In genomic region chr2:9336534-9337354, GRCh38 we compare ENCODE assay signal across 1 cellular context.
A peak's percentile ranks its signal among the peaks of the same experiment; 100 is the strongest.
TF ChIP-seq lines count a peak whose summit lies in the region.

No MANE protein-coding gene starts in this region.

TF ChIP-seq in HepG2, 621 proteins besides CTCF, POLR2A, EP300 and RAD21 (continued from another document and continues in another):
- TF ChIP-seq, protein P1, sequence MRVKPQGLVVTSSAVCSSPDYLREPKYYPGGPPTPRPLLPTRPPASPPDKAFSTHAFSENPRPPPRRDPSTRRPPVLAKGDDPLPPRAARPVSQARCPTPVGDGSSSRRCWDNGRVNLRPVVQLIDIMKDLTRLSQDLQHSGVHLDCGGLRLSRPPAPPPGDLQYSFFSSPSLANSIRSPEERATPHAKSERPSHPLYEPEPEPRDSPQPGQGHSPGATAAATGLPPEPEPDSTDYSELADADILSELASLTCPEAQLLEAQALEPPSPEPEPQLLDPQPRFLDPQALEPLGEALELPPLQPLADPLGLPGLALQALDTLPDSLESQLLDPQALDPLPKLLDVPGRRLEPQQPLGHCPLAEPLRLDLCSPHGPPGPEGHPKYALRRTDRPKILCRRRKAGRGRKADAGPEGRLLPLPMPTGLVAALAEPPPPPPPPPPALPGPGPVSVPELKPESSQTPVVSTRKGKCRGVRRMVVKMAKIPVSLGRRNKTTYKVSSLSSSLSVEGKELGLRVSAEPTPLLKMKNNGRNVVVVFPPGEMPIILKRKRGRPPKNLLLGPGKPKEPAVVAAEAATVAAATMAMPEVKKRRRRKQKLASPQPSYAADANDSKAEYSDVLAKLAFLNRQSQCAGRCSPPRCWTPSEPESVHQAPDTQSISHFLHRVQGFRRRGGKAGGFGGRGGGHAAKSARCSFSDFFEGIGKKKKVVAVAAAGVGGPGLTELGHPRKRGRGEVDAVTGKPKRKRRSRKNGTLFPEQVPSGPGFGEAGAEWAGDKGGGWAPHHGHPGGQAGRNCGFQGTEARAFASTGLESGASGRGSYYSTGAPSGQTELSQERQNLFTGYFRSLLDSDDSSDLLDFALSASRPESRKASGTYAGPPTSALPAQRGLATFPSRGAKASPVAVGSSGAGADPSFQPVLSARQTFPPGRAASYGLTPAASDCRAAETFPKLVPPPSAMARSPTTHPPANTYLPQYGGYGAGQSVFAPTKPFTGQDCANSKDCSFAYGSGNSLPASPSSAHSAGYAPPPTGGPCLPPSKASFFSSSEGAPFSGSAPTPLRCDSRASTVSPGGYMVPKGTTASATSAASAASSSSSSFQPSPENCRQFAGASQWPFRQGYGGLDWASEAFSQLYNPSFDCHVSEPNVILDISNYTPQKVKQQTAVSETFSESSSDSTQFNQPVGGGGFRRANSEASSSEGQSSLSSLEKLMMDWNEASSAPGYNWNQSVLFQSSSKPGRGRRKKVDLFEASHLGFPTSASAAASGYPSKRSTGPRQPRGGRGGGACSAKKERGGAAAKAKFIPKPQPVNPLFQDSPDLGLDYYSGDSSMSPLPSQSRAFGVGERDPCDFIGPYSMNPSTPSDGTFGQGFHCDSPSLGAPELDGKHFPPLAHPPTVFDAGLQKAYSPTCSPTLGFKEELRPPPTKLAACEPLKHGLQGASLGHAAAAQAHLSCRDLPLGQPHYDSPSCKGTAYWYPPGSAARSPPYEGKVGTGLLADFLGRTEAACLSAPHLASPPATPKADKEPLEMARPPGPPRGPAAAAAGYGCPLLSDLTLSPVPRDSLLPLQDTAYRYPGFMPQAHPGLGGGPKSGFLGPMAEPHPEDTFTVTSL (CRISPR knock-in tag; IDR thresholded peaks at IDR 0.05; ENCODE audit: borderline replicate concordance), result peak; percentile 93
- TF ChIP-seq RBM39 (IDR thresholded peaks at IDR 0.05; ENCODE audit: low read depth, low read length, poor library complexity, severe bottlenecking) (no peak), ZNF275 (CRISPR knock-in tag; IDR thresholded peaks at IDR 0.05; ENCODE audit: borderline replicate concordance) (peak; percentile 23; the same call in 1 of the 2 replicates), PAF1 (CRISPR knock-in tag; IDR thresholded peaks at IDR 0.05) (no peak), ZNF510 (CRISPR knock-in tag; IDR thresholded peaks at IDR 0.05; ENCODE audit: low read depth) (peak; percentile 65; the same call in 1 of the 2 replicates), ZNF496 (CRISPR knock-in tag; IDR thresholded peaks at IDR 0.05; ENCODE audit: insufficient replicate concordance) (no peak), SAP130 (CRISPR knock-in tag; IDR thresholded peaks at IDR 0.05; ENCODE audit: low read depth) (peak; percentile 52), TOE1 (CRISPR knock-in tag; IDR thresholded peaks at IDR 0.05) (peak; percentile 7; the same call in 1 of the 2 replicates), ZBTB20 (CRISPR knock-in tag; IDR thresholded peaks at IDR 0.05; ENCODE audit: borderline replicate concordance, low read depth) (peak; percentile 59; the same call in 1 of the 2 replicates), TBL1XR1 (IDR thresholded peaks at IDR 0.05; ENCODE audit: borderline replicate concordance, low read length, partially characterized antibody) (peak; percentile 7), ZNF773 (CRISPR knock-in tag; IDR thresholded peaks at IDR 0.05; ENCODE audit: borderline replicate concordance) (no peak), TARDBP (CRISPR knock-in tag; IDR thresholded peaks at IDR 0.05) (peak; percentile 77), ZMAT3 (CRISPR knock-in tag; conservative IDR thresholded peaks at IDR 0.05) (peak; percentile 67; the same call in 1 of the 2 replicates), POLR2AphosphoS5 (IDR thresholded peaks at IDR 0.05; ENCODE audit: low read depth, low read length) (no peak), ZNF552 (CRISPR knock-in tag; IDR thresholded peaks at IDR 0.05; ENCODE audit: borderline replicate concordance) (peak; percentile 71; the same call in 1 of the 2 replicates), PLRG1 (conservative IDR thresholded peaks at IDR 0.05) (no peak), ZNF607 (CRISPR knock-in tag; IDR thresholded peaks at IDR 0.05; ENCODE audit: borderline replicate concordance) (no peak), MTF1 (CRISPR knock-in tag; IDR thresholded peaks at IDR 0.05) (no peak), ZFX (CRISPR knock-in tag; IDR thresholded peaks at IDR 0.05; ENCODE audit: low read depth) (peak; percentile 73), RXRA (CRISPR knock-in tag; IDR thresholded peaks at IDR 0.05) (peak; percentile 70), ZNF570 (CRISPR knock-in tag; IDR thresholded peaks at IDR 0.05; ENCODE audit: borderline replicate concordance) (no peak), ZBTB3 (CRISPR knock-in tag; IDR thresholded peaks at IDR 0.05; ENCODE audit: borderline replicate concordance, low read depth) (no peak), TCF7 (IDR thresholded peaks at IDR 0.05; ENCODE audit: low read depth) (peak; percentile 64), RFX1 (IDR thresholded peaks at IDR 0.05) (no peak; the same call in 1 of the 2 replicates), AKNA (CRISPR knock-in tag; IDR thresholded peaks at IDR 0.05; ENCODE audit: borderline replicate concordance) (no peak), CEBPB (IDR thresholded peaks at IDR 0.05; ENCODE audit: borderline replicate concordance, low read depth, low read length) (0 out of 2 replicates have a peak, but pooled peaks have one; percentile 17), DMAP1 (CRISPR knock-in tag; IDR thresholded peaks at IDR 0.05) (peak; percentile 71), PTBP1 (IDR thresholded peaks at IDR 0.05; ENCODE audit: low read depth, low read length, poor library complexity, severe bottlenecking) (no peak)
- TF ChIP-seq, protein P2, sequence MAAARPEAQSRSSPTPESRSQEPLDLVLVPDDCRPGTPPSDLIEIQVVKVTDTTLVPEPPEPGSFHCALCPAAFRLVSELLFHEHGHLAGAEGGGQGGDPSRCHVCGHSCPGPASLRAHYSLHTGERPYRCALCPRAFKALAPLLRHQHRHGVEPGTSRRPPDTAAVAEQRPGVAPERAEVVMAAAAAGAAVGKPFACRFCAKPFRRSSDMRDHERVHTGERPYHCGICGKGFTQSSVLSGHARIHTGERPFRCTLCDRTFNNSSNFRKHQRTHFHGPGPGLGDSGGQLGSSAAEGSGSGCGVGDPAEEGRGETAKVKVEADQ (CRISPR knock-in tag; IDR thresholded peaks at IDR 0.05; ENCODE audit: borderline replicate concordance), result 0 out of 2 replicates have a peak, but pooled peaks have one; percentile 18
- TF ChIP-seq, protein P3, sequence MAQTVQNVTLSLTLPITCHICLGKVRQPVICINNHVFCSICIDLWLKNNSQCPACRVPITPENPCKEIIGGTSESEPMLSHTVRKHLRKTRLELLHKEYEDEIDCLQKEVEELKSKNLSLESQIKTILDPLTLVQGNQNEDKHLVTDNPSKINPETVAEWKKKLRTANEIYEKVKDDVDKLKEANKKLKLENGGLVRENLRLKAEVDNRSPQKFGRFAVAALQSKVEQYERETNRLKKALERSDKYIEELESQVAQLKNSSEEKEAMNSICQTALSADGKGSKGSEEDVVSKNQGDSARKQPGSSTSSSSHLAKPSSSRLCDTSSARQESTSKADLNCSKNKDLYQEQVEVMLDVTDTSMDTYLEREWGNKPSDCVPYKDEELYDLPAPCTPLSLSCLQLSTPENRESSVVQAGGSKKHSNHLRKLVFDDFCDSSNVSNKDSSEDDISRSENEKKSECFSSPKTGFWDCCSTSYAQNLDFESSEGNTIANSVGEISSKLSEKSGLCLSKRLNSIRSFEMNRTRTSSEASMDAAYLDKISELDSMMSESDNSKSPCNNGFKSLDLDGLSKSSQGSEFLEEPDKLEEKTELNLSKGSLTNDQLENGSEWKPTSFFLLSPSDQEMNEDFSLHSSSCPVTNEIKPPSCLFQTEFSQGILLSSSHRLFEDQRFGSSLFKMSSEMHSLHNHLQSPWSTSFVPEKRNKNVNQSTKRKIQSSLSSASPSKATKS (CRISPR knock-in tag; IDR thresholded peaks at IDR 0.05), result no peak
- TF ChIP-seq, protein P4, sequence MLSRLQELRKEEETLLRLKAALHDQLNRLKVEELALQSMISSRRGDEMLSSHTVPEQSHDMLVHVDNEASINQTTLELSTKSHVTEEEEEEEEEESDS (CRISPR knock-in tag; IDR thresholded peaks at IDR 0.05; ENCODE audit: borderline replicate concordance), result 0 out of 2 replicates have a peak, but pooled peaks have one; percentile 9
- TF ChIP-seq, protein P5, sequence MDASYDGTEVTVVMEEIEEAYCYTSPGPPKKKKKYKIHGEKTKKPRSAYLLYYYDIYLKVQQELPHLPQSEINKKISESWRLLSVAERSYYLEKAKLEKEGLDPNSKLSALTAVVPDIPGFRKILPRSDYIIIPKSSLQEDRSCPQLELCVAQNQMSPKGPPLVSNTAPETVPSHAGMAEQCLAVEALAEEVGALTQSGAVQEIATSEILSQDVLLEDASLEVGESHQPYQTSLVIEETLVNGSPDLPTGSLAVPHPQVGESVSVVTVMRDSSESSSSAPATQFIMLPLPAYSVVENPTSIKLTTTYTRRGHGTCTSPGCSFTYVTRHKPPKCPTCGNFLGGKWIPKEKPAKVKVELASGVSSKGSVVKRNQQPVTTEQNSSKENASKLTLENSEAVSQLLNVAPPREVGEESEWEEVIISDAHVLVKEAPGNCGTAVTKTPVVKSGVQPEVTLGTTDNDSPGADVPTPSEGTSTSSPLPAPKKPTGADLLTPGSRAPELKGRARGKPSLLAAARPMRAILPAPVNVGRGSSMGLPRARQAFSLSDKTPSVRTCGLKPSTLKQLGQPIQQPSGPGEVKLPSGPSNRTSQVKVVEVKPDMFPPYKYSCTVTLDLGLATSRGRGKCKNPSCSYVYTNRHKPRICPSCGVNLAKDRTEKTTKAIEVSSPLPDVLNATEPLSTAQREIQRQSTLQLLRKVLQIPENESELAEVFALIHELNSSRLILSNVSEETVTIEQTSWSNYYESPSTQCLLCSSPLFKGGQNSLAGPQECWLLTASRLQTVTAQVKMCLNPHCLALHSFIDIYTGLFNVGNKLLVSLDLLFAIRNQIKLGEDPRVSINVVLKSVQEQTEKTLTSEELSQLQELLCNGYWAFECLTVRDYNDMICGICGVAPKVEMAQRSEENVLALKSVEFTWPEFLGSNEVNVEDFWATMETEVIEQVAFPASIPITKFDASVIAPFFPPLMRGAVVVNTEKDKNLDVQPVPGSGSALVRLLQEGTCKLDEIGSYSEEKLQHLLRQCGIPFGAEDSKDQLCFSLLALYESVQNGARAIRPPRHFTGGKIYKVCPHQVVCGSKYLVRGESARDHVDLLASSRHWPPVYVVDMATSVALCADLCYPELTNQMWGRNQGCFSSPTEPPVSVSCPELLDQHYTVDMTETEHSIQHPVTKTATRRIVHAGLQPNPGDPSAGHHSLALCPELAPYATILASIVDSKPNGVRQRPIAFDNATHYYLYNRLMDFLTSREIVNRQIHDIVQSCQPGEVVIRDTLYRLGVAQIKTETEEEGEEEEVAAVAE (CRISPR knock-in tag; IDR thresholded peaks at IDR 0.05; ENCODE audit: borderline replicate concordance), result 0 out of 2 replicates have a peak, but pooled peaks have one; percentile 11
